13 cellular contexts compared by ENCODE assay signal in the genomic region with DNA sequence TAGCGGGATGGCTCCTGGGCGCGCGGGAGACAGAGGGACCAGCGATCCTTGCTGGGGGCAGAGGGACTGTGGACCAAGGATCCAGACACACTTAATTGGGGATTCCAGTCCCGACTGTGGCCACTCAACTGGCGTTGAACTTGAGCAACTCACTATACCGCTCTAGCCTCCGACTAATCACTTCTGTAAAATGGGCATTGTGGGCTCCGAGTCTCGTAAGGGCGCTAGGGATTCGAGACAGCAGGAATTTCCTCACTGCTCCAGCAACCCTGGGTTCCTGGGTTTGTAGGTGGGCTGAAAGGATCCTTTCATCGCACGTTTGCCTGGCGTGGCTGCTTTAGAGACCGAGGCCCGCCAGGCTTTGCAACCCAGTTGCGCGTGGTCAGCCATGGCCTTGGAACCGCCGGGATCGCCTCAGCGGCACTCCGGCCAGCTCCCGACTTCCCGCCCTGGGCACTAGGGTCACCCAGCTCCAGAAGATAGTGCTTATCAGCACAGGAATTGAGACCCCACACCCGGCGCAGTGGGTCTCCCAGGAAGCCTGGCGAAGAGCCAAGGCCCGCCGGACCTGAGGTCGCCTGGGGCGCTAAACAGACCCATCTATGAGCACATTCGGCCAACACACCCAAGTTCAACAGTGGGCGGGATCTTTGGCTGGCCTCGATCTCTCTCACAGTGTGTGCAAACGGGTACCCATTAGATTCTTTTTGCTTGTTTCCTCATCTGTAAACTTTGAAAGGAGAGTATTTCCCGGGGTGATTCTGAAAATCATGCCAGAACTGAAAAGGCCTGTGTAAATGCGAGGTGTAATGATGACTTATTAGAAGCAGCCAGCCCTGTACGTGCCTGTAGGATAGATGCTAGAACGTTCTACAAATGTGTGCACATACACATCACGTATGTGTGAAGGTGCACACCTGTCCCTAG. TPM values are rescaled to one million over a fixed set of nuclear protein-coding genes. Genes with fewer than 3 reads are reported as not detected.
A peak's percentile ranks its signal among the peaks of the same experiment; 100 is the strongest.
DNase-seq lines count a peak whose midpoint lies in the region; ATAC-seq and TF ChIP-seq lines count a peak whose summit lies in the region.
"Had no signal": no experiment of that assay in that cellular context is flagged by ENCODE, and none has a peak within 500 bp of the region (broad histone marks: within the 10 kb centered on the region; RNA-seq: fewer than 3 reads in every experiment).

No MANE protein-coding gene starts in this region.

- H3K79me2 ChIP-seq in mesendoderm (ENCODE audit: control insufficient read depth, insufficient read depth, low read length): no peaks in the 10 kb centered on the region

- H3K27ac ChIP-seq in mesendoderm (ENCODE audit: low read depth, low read length) (no peak overlapping the region), tibial nerve (no peak overlapping the region)
- H3K27ac ChIP-seq: upper lobe of left lung had no signal

- no peak overlapping the region for H2AK5ac ChIP-seq in mesendoderm (ENCODE audit: low read length)

- no peak overlapping the region for H2BK5ac ChIP-seq in mesendoderm (ENCODE audit: low read length)

- TF ChIP-seq EP300 in tibial nerve (IDR thresholded peaks at IDR 0.05): no peak

- peak overlapping the region; percentile 84 for H3K4me3 Mint-ChIP-seq in activated naive CD4-positive, alpha-beta T cell treated with anti-CD3 and anti-CD28 coated beads, Interleukin-2, amount 50 U/mL, for 24 hours

- H3K9me3 ChIP-seq in tibial nerve: no peaks in the 10 kb centered on the region
- H3K9me3 ChIP-seq: adrenal gland, upper lobe of left lung had no signal

- ATAC-seq in GM19023 (IDR thresholded peaks at IDR 0.05; ENCODE audit: unreplicated experiment): no peak

- H2BK120ac ChIP-seq in mesendoderm (ENCODE audit: low read depth, low read length): no peak overlapping the region

- H3K36me3 Mint-ChIP-seq in activated naive CD4-positive, alpha-beta T cell treated with anti-CD3 and anti-CD28 coated beads, Interleukin-2, amount 50 U/mL, for 24 hours: no peaks in the 10 kb centered on the region

- no peak overlapping the region for H3K4ac ChIP-seq in mesendoderm (ENCODE audit: low read depth, low read length)

- H3K23ac ChIP-seq in mesendoderm (ENCODE audit: low read length): no peak overlapping the region

- H3K18ac ChIP-seq in mesendoderm (ENCODE audit: low read length): no peak overlapping the region

- H3K9ac ChIP-seq in mesendoderm (ENCODE audit: low read length): peak overlapping the region; percentile 17

- H3K27ac Mint-ChIP-seq in activated naive CD4-positive, alpha-beta T cell treated with anti-CD3 and anti-CD28 coated beads, Interleukin-2, amount 50 U/mL, for 24 hours: no peak overlapping the region

- peaks cover 43% of the 10 kb centered on the region for H3K27me3 ChIP-seq in mesendoderm (ENCODE audit: insufficient read depth, low read length, poor library complexity)
- H3K27me3 ChIP-seq in tibial nerve: peaks cover 0 to 71% of the 10 kb centered on the region in 2 donors

- peaks cover 58% of the 10 kb centered on the region for H3K27me3 Mint-ChIP-seq in activated naive CD4-positive, alpha-beta T cell treated with anti-CD3 and anti-CD28 coated beads, Interleukin-2, amount 50 U/mL, for 24 hours

- H4K5ac ChIP-seq in mesendoderm (ENCODE audit: low read length): no peak overlapping the region

- H3K4me1 Mint-ChIP-seq in activated naive CD4-positive, alpha-beta T cell treated with anti-CD3 and anti-CD28 coated beads, Interleukin-2, amount 50 U/mL, for 24 hours: peaks cover 34% of the 10 kb centered on the region

- H3K56ac ChIP-seq in mesendoderm (ENCODE audit: low read length): peak overlapping the region; percentile 73

- no peaks in the 10 kb centered on the region for H3K9me3 Mint-ChIP-seq in activated naive CD4-positive, alpha-beta T cell treated with anti-CD3 and anti-CD28 coated beads, Interleukin-2, amount 50 U/mL, for 24 hours

- TF ChIP-seq CTCF in tibial nerve (IDR thresholded peaks at IDR 0.05): no peak

- WGBS in mesendoderm (ENCODE audit: extremely low coverage, insufficient coverage, low lambda C conversion rate): no CpG with 5 or more reads among the region's 43 CpGs
- WGBS in tibial nerve, 2 donors: 9 to 15% methylated on average over 19 to 35 of the region's 43 CpGs

- peaks cover 3% of the 10 kb centered on the region for H3K4me1 ChIP-seq in mesendoderm (ENCODE audit: control insufficient read depth, low read depth, low read length)
- H3K4me1 ChIP-seq in tibial nerve: peaks cover 0 to 46% (median 32%) of the 10 kb centered on the region in 4 donors

- H3K4me2 ChIP-seq in mesendoderm (ENCODE audit: low read length): peak overlapping the region; percentile 32

- no peak for TF ChIP-seq POLR2A in tibial nerve (IDR thresholded peaks at IDR 0.05)

- no peaks in the 10 kb centered on the region for H3K79me1 ChIP-seq in mesendoderm (ENCODE audit: low read length)

- H3K4me3 ChIP-seq in mesendoderm (ENCODE audit: low read length): no peak overlapping the region
- H3K4me3 ChIP-seq in tibial nerve: peak overlapping the region; percentile 3 to 42 (median 32)

- no peak for DNase-seq in activated naive CD4-positive, alpha-beta T cell treated with Interleukin-2 at 50 U/mL for 16 hours
- peak; percentile 15 for DNase-seq in astrocyte of the hippocampus (ENCODE audit: low read depth, low spot score)
- DNase-seq in mesendoderm: no peak
- DNase-seq in tibial nerve (ENCODE audit: low spot score in 2 of 2): no peak
- no peak for DNase-seq in SHP77 treated with DMSO at 0.1 percent for 48 hours (lab: John Stamatoyannopoulos, UW)
- no peak for DNase-seq in OCI-M2 (lab: John Stamatoyannopoulos, UW; ENCODE audit: unreplicated experiment)
- DNase-seq: NCI-H1436 treated with DMSO at 0.1 percent for 48 hours had no signal

- no peak overlapping the region for H2BK15ac ChIP-seq in mesendoderm (replicated peaks; ENCODE audit: low read depth)

- H3K36me3 ChIP-seq in mesendoderm (ENCODE audit: control insufficient read depth, insufficient read depth, low read length): no peaks in the 10 kb centered on the region
- no peaks in the 10 kb centered on the region for H3K36me3 ChIP-seq in tibial nerve
- H3K36me3 ChIP-seq: adrenal gland, upper lobe of left lung had no signal

- no peak overlapping the region for H4K8ac ChIP-seq in mesendoderm (ENCODE audit: low read depth, low read length)

RNA-seq across cellular contexts. Expression of a gene that starts 9.9 kb away (rescaled TPM):
- polyA plus RNA-seq in mesendoderm (2013, experiment 1 of 2): 0.65 TPM
- 0.60 TPM for polyA plus RNA-seq in mesendoderm (2013, experiment 2 of 2)
- not detected for total RNA-seq in tibial nerve
- total RNA-seq: T-helper 1 cell treated with Interleukin-12 subunit alpha and Interleukin-12 subunit beta and Interleukin-4 antibody, amounts not matched to agents 30 ng/mL and 1 ng/mL, for 36 hours had no signal
- polyA plus RNA-seq: small intestine had no signal

RNA-seq across cellular contexts. Expression of a gene that starts 10.0 kb away (rescaled TPM):
- 0.74 TPM for polyA plus RNA-seq in mesendoderm (2013, experiment 1 of 2)
- 0.88 TPM for polyA plus RNA-seq in mesendoderm (2013, experiment 2 of 2)
- total RNA-seq in tibial nerve: not detected
- total RNA-seq: T-helper 1 cell treated with Interleukin-12 subunit alpha and Interleukin-12 subunit beta and Interleukin-4 antibody, amounts not matched to agents 30 ng/mL and 1 ng/mL, for 36 hours had no signal
- polyA plus RNA-seq: small intestine had no signal
